23 cellular contexts compared by ENCODE assay signal in the genomic region with DNA sequence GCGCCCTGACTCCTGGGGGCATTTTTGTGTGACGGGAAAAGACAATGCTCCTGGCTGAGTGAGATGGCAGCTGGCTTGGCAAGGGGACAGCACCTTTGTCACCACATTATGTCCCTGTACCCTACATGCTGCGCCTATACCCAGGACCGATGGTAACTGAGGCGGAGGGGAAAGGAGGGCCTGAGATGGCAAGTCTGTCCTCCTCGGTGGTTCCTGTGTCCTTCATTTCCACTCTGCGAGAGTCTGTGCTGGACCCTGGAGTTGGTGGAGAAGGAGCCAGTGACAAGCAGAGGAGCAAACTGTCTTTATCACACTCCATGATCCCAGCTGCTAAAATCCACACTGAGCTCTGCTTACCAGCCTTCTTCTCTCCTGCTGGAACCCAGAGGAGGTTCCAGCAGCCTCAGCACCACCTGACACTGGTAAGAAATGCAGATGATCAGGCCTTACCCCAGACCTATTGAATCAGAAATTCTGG. TPM values are rescaled to one million over a fixed set of nuclear protein-coding genes. Genes with fewer than 3 reads are reported as not detected.
"Had no signal": no experiment of that assay in that cellular context is flagged by ENCODE, and none has a peak within 500 bp of the region (broad histone marks: within the 10 kb centered on the region; RNA-seq: fewer than 3 reads in every experiment).

A gene with protein sequence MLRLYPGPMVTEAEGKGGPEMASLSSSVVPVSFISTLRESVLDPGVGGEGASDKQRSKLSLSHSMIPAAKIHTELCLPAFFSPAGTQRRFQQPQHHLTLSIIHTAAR (plus strand): TSS at position 51 of the 478 bp plus-strand sequence. CDS start 75 bp downstream, at position 126.

- H3K4me3 ChIP-seq: SJSA1, SK-N-MC had no signal

- DNase-seq: KBM-7, MV-4-11, NCI-H1048, NCI-H1105, NCI-H1417, NCI-H1436 treated with DMSO at 0.1 percent for 48 hours, NCI-H1694, NCI-H1930, NCI-H2081, NCI-H2107, NCI-H2227 treated with DMSO at 0.1 percent for 48 hours, NCI-H524, NCI-H69, NCI-H774, Right ventricle myocardium superior, RPMI8226, SIG-M5 had no signal

- H3K9me3 ChIP-seq: SJSA1 had no signal

- H3K27ac ChIP-seq: HL-60, SJSA1, SK-N-MC had no signal

- H3K4me1 ChIP-seq: SJSA1 had no signal

- H3K36me3 ChIP-seq: SJSA1 had no signal

RNA-seq across cellular contexts. Expression of the gene that starts here (rescaled TPM):
- total RNA-seq: LHCN-M2, MCF 10A, NCI-H460, Right ventricle myocardium superior, SJSA1 had no signal
